Comparison of ENCODE assay signal across 17 cellular contexts in the genomic region with DNA sequence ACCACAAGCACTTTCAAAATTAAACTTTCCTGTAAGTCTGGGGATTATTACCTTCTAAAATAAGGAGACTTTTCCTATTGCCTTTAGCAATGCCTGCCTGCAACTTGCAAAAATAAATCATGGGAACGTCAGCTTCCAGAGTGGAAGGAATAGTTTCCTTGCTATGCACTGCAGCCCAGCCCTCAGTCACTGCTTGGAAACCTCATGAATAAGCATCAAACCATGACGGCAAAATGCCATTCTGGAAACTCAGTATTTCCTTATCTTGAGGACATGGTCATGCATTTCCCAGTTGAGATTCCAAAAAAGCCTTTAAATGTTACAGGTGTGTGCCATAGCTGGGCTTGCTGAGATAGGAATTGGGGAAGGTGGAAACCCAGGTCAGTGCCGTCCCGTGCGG.
DNase-seq lines count a peak whose midpoint lies in the region; ATAC-seq and TF ChIP-seq lines count a peak whose summit lies in the region.
"Had no signal": no experiment of that assay in that cellular context is flagged by ENCODE, and none has a peak within 500 bp of the region (broad histone marks: within the 10 kb centered on the region; RNA-seq: fewer than 3 reads in every experiment).

No MANE protein-coding gene starts in this region.

- H3K4me3 ChIP-seq in heart left ventricle (no peak overlapping the region), kidney epithelial cell (ENCODE audit: low read depth, low read length) (no peak overlapping the region)
- H3K4me3 ChIP-seq: gastroesophageal sphincter, lower lobe of right lung, tibial artery had no signal

- TF ChIP-seq POLR2A in heart left ventricle (IDR thresholded peaks at IDR 0.05): no peak

- WGBS in heart left ventricle, 4 donors: 73 to 80% (median 77%) methylated on average over 5 of the region's 5 CpGs

- DNase-seq in cardiac septum (ENCODE audit: low spot score) (peak; percentile 36), heart left ventricle (no peak), caudate nucleus (lab: John Stamatoyannopoulos, UW) (peak in 1 of 61 donors; percentile 43), kidney epithelial cell (ENCODE audit: low read depth) (peak; percentile 77), GM19238 (ENCODE audit: insufficient read length, low spot score) (no peak), GM13976 (ENCODE audit: low spot score) (no peak), superior temporal gyrus (ENCODE audit: extremely low spot score) (no peak), SHP77 treated with DMSO at 0.1 percent for 48 hours (lab: John Stamatoyannopoulos, UW) (no peak)
- DNase-seq: activated CD8-positive, alpha-beta T cell treated with anti-CD3 and anti-CD28 coated beads for 36 hours; CD4-positive, alpha-beta memory T cell; DMS79 treated with DMSO at 0.1 percent for 48 hours; lower lobe of right lung; NCI-H1436 treated with DMSO at 0.1 percent for 48 hours had no signal

- TF ChIP-seq CTCF in heart left ventricle (IDR thresholded peaks at IDR 0.05) (no peak), kidney epithelial cell (IDR thresholded peaks at IDR 0.05; ENCODE audit: insufficient read depth, low read length, poor library complexity, severe bottlenecking) (no peak), GM13976 (IDR thresholded peaks at IDR 0.05; ENCODE audit: borderline replicate concordance, control extremely low read depth, extremely low read depth, insufficient read depth, missing control alignments) (no peak)

- intact Hi-C loops in cardiac septum (cut with DNase I) (no loop called here), heart left ventricle (cut with DNase I) (no loop called here)

- H3K4me1 ChIP-seq in heart left ventricle: no peaks in the 10 kb centered on the region
- H3K4me1 ChIP-seq: gastroesophageal sphincter, lower lobe of right lung, tibial artery had no signal

- H3K27me3 ChIP-seq in heart left ventricle (peaks cover 0 to 8% (median 0%) of the 10 kb centered on the region in 9 donors), kidney epithelial cell (ENCODE audit: control insufficient read depth, insufficient read depth, low read length) (no peaks in the 10 kb centered on the region)

- in situ Hi-C loops in GM13976 (cut with MboI; ENCODE audit: low sequenced_read_pairs, unreplicated experiment): loop anchor here (25.0 kb wide), 1 partner anchor 213 kb away; a partner anchor contains a TSS

- ATAC-seq in heart left ventricle: no peak
- ATAC-seq: activated CD8-positive, alpha-beta T cell treated with anti-CD3 and anti-CD28 coated beads for 36 hours; gastroesophageal sphincter; HCT116; lower lobe of right lung had no signal

- H3K27ac ChIP-seq in heart left ventricle (no peak overlapping the region), caudate nucleus (ENCODE audit: low read depth, low read length) (peak overlapping the region; percentile 48)
- H3K27ac ChIP-seq: gastroesophageal sphincter, lower lobe of right lung, tibial artery, VCaP had no signal

- H3K9me3 ChIP-seq in heart left ventricle: peaks cover 0 to 15% (median 7%) of the 10 kb centered on the region in 12 donors
- H3K9me3 ChIP-seq: lower lobe of right lung had no signal

- H3K36me3 ChIP-seq in heart left ventricle (no peaks in the 10 kb centered on the region), kidney epithelial cell (ENCODE audit: control insufficient read depth, insufficient read depth, low read length) (no peaks in the 10 kb centered on the region)
- H3K36me3 ChIP-seq: gastroesophageal sphincter, lower lobe of right lung, tibial artery had no signal

Comparison
In these comparisons a context has a peak if more than half of its experiments do, and no peak if none do; other contexts are left out.
1. DNase-seq: peak in cardiac septum (single experiment) and kidney epithelial cell (single experiment); none in heart left ventricle (0 of 5), GM19238 (single experiment), GM13976 (single experiment), superior temporal gyrus (single experiment) and SHP77 treated with DMSO at 0.1 percent for 48 hours (single experiment).